ENCODE assay signal across 8 cellular contexts in the genomic region with DNA sequence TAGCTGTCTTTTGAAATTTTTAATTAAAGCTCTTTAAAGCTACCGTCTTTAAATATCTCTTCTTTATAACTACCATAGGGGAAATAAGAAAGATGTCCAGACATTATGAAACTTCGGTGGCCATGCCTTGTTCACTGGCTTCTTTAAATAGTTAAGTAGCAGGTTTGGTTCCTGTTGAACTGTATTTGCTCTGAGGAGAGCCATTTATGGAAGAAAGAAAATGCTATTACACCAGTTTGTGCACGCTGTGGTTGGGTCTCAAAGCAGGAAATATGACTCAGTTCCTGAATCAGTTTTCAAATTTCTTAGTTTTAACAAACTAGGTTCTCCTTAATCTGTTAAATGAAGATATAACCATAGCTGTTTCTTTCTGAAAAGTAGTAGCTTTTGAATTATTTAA. TPM values are rescaled to one million over a fixed set of nuclear protein-coding genes. Genes with fewer than 3 reads are reported as not detected.
DNase-seq lines count a peak whose midpoint lies in the region; ATAC-seq lines count a peak whose summit lies in the region.

No MANE protein-coding gene starts in this region.

- H3K79me1 ChIP-seq in trophoblast cell (ENCODE audit: low read length) = no peaks in the 10 kb centered on the region

- H3K27ac ChIP-seq in BLaER1 treated with 17β-estradiol and CSF1 and Interleukin-3, amounts not matched to agents 10 nM and 100 nM = peak overlapping the region; percentile 56 to 96 (median 88); a peak in 21 of 22 replicates
- H3K27ac ChIP-seq in epithelial cell of prostate (peak overlapping the region; percentile 95), trophoblast cell (ENCODE audit: low read depth, low read length) (no peak overlapping the region)

- no peak overlapping the region for H2AFZ ChIP-seq in trophoblast cell (ENCODE audit: insufficient read depth, low read length, poor library complexity)

- DNase-seq in SW480 (ENCODE audit: low spot score) (peak; percentile 5), epithelial cell of prostate (ENCODE audit: low read depth, low spot score) (no peak), trophoblast cell (peak; percentile 65 to 76), NCI-H345 (lab: John Stamatoyannopoulos, UW) (no peak), DMS79 treated with DMSO at 0.1 percent for 48 hours (lab: John Stamatoyannopoulos, UW) (no peak)

- peak overlapping the region; percentile 76 to 98 (median 84); a peak in 21 of 22 replicates for H3K4me2 ChIP-seq in BLaER1 treated with 17β-estradiol and CSF1 and Interleukin-3, amounts not matched to agents 10 nM and 100 nM
- H3K4me2 ChIP-seq in trophoblast cell (ENCODE audit: low read length) = no peak overlapping the region

- H2BK120ac ChIP-seq in trophoblast cell (ENCODE audit: insufficient read depth, low read length, poor library complexity) = no peak overlapping the region

- no peak overlapping the region for H2AK5ac ChIP-seq in trophoblast cell (ENCODE audit: low read length)

- H3K79me2 ChIP-seq in trophoblast cell (ENCODE audit: control insufficient read depth, insufficient read depth, low read length, poor library complexity) = no peaks in the 10 kb centered on the region

- H2BK5ac ChIP-seq in trophoblast cell (ENCODE audit: low read depth, low read length, poor library complexity) = no peak overlapping the region

- ATAC-seq in GM19324 (IDR thresholded peaks at IDR 0.05; ENCODE audit: low FRiP score, unreplicated experiment) (peak; percentile 77), HG03354 (IDR thresholded peaks at IDR 0.05; ENCODE audit: poor library complexity, severe bottlenecking, unreplicated experiment) (peak; percentile 84)

- no peak overlapping the region for H3K4ac ChIP-seq in trophoblast cell (ENCODE audit: low read depth, low read length)

- no peak overlapping the region for H4K12ac ChIP-seq in trophoblast cell (ENCODE audit: low read depth, low read length)

- H3K23ac ChIP-seq in trophoblast cell (ENCODE audit: low read length) = no peak overlapping the region

- H3K9ac ChIP-seq in BLaER1 treated with 17β-estradiol and CSF1 and Interleukin-3, amounts not matched to agents 10 nM and 100 nM = peak overlapping the region; percentile 62 to 78 (median 72); a peak in 21 of 22 replicates
- no peak overlapping the region for H3K9ac ChIP-seq in trophoblast cell (ENCODE audit: low read length)

- no peak overlapping the region for H3K14ac ChIP-seq in trophoblast cell (ENCODE audit: low read length)

- peaks cover 91 to 93% (median 92%) of the 10 kb centered on the region in 11 experiments for H3K36me3 ChIP-seq in BLaER1 treated with 17β-estradiol and CSF1 and Interleukin-3, amounts not matched to agents 10 nM and 100 nM
- peaks cover 29 to 52% of the 10 kb centered on the region in 2 experiments for H3K36me3 ChIP-seq in trophoblast cell (ENCODE audit: control insufficient read depth in 1 of 2, insufficient read depth in 2 of 2, low read length in 2 of 2)

- no peak overlapping the region for H4K91ac ChIP-seq in trophoblast cell (ENCODE audit: low read depth, low read length)

- H3K9me3 ChIP-seq in BLaER1 treated with 17β-estradiol and CSF1 and Interleukin-3, amounts not matched to agents 10 nM and 100 nM (replicated peaks in 1 of 11) = peaks cover 0 to 5% (median 0%) of the 10 kb centered on the region in 11 experiments; a peak in 1 of 22 replicates
- no peaks in the 10 kb centered on the region for H3K9me3 ChIP-seq in trophoblast cell (ENCODE audit: insufficient read depth, low read depth, low read length)

- H4K20me1 ChIP-seq in BLaER1 treated with 17β-estradiol and CSF1 and Interleukin-3, amounts not matched to agents 10 nM and 100 nM = peaks cover 20 to 99% (median 41%) of the 10 kb centered on the region in 11 experiments

- H4K8ac ChIP-seq in trophoblast cell (ENCODE audit: low read depth, low read length) = no peak overlapping the region

- H3K4me1 ChIP-seq in BLaER1 treated with 17β-estradiol and CSF1 and Interleukin-3, amounts not matched to agents 10 nM and 100 nM = peaks cover 31 to 85% (median 55%) of the 10 kb centered on the region in 10 experiments
- H3K4me1 ChIP-seq in trophoblast cell (ENCODE audit: control insufficient read depth in 1 of 2, insufficient read depth in 2 of 2, low read length in 2 of 2) = peaks cover 0 to 13% of the 10 kb centered on the region in 2 experiments

- no peak overlapping the region for H3K18ac ChIP-seq in trophoblast cell (ENCODE audit: low read length)

- no peak overlapping the region for H2BK12ac ChIP-seq in trophoblast cell (ENCODE audit: low read length)

- H3K27me3 ChIP-seq in BLaER1 treated with 17β-estradiol and CSF1 and Interleukin-3, amounts not matched to agents 10 nM and 100 nM = no peaks in the 10 kb centered on the region
- no peaks in the 10 kb centered on the region for H3K27me3 ChIP-seq in trophoblast cell (ENCODE audit: insufficient read depth, low read length)

- peak overlapping the region in 9 of 10 experiments; percentile 1 to 62 (median 40); a peak in 11 of 20 replicates for H3K4me3 ChIP-seq in BLaER1 treated with 17β-estradiol and CSF1 and Interleukin-3, amounts not matched to agents 10 nM and 100 nM
- no peak overlapping the region for H3K4me3 ChIP-seq in trophoblast cell (ENCODE audit: low read depth, low read length)

- WGBS in trophoblast cell (ENCODE audit: extremely low coverage, insufficient coverage, insufficient read length) = no CpG with 5 or more reads among the region's 3 CpGs

RNA-seq across cellular contexts. Expression of a gene that starts 12.2 kb away (rescaled TPM):
- 573 and 598 TPM in 2 replicates for polyA plus RNA-seq in trophoblast cell (2013)

RNA-seq across cellular contexts. Expression of a gene that starts 31.6 kb away (rescaled TPM):
- polyA plus RNA-seq in trophoblast cell (2013) = 0.23 and 0.40 TPM in 2 replicates

RNA-seq across cellular contexts. Expression of a gene that starts 40.7 kb away (rescaled TPM):
- polyA plus RNA-seq in trophoblast cell (2013) = 66.7 and 67.0 TPM in 2 replicates

RNA-seq across cellular contexts. Expression of a gene that starts 41.1 kb away (rescaled TPM):
- 62.6 and 65.9 TPM in 2 replicates for polyA plus RNA-seq in trophoblast cell (2013)

Comparison
In these comparisons a context has a peak if more than half of its experiments do, and no peak if none do; other contexts are left out.
1. DNase-seq: peak in SW480 (single experiment) and trophoblast cell (2 of 2); none in epithelial cell of prostate (single experiment), NCI-H345 (single experiment) and DMS79 treated with DMSO at 0.1 percent for 48 hours (single experiment).